Comparison of ENCODE assay signal across 8 cellular contexts in genomic region chr5:95781101-95781583, GRCh38. TPM values are rescaled to one million over a fixed set of nuclear protein-coding genes. Genes with fewer than 3 reads are reported as not detected.
A peak's percentile ranks its signal among the peaks of the same experiment; 100 is the strongest.
DNase-seq lines count a peak whose midpoint lies in the region; ATAC-seq and TF ChIP-seq lines count a peak whose summit lies in the region.

No MANE protein-coding gene starts in this region.

- CTCF ChIA-PET in BJ (lab: Yijun Ruan, JAX): interaction anchor here (0.6 to 9.5 kb wide), 38 partner anchors 10 to 820 kb away, joined by 3 to 176 read pairs (median 4); partner anchors contain the start of genes GLRX and RFESD
- CTCF ChIA-PET in activated CD4-positive, alpha-beta memory T cell treated with anti-CD3 and anti-CD28 coated beads for 36 hours (lab: Charles Lee): interaction anchor here (0.6 to 11.2 kb wide), 65 partner anchors 8 to 993 kb away, joined by 3 to 463 read pairs (median 5); partner anchors contain the start of genes GLRX, RFESD and RHOBTB3

- H3K9me3 Mint-ChIP-seq in activated CD4-positive, alpha-beta memory T cell treated with anti-CD3 and anti-CD28 coated beads for 36 hours: no peaks in the 10 kb centered on the region
- no peaks in the 10 kb centered on the region for H3K9me3 Mint-ChIP-seq in memory B cell

- TF ChIP-seq CTCF in BJ (IDR thresholded peaks at IDR 0.05; ENCODE audit: insufficient read depth, low read depth, low read length): peak; percentile 84

- peaks cover 4% of the 10 kb centered on the region for H3K4me1 Mint-ChIP-seq in activated CD4-positive, alpha-beta memory T cell treated with anti-CD3 and anti-CD28 coated beads for 36 hours (ENCODE audit: low read depth)
- peaks cover 5% of the 10 kb centered on the region for H3K4me1 Mint-ChIP-seq in memory B cell

- H3K27ac Mint-ChIP-seq in activated CD4-positive, alpha-beta memory T cell treated with anti-CD3 and anti-CD28 coated beads for 36 hours: no peak overlapping the region
- H3K27ac Mint-ChIP-seq in memory B cell: no peak overlapping the region

- peak; percentile 94 for ATAC-seq in GM19025 (IDR thresholded peaks at IDR 0.05; ENCODE audit: low read depth, unreplicated experiment)
- peak; percentile 89 for ATAC-seq in HG03196 (IDR thresholded peaks at IDR 0.05; ENCODE audit: unreplicated experiment)
- peak; percentile 99 for ATAC-seq in memory B cell (ENCODE audit: low read depth)

- peaks cover 11% of the 10 kb centered on the region; the same call in 1 of the 2 replicates for H3K36me3 ChIP-seq in BJ (ENCODE audit: control insufficient read depth, insufficient read depth, low read length)

- H3K4me3 ChIP-seq in BJ (ENCODE audit: low read depth, low read length): no peak overlapping the region

- H3K4me3 Mint-ChIP-seq in activated CD4-positive, alpha-beta memory T cell treated with anti-CD3 and anti-CD28 coated beads for 36 hours: peak overlapping the region; percentile 26
- H3K4me3 Mint-ChIP-seq in memory B cell: peak overlapping the region; percentile 27

- no peaks in the 10 kb centered on the region for H3K27me3 ChIP-seq in BJ (ENCODE audit: control insufficient read depth, insufficient read depth, low read length)

- H3K36me3 Mint-ChIP-seq in activated CD4-positive, alpha-beta memory T cell treated with anti-CD3 and anti-CD28 coated beads for 36 hours: no peaks in the 10 kb centered on the region
- no peaks in the 10 kb centered on the region for H3K36me3 Mint-ChIP-seq in memory B cell

- no peaks in the 10 kb centered on the region for H3K27me3 Mint-ChIP-seq in activated CD4-positive, alpha-beta memory T cell treated with anti-CD3 and anti-CD28 coated beads for 36 hours
- no peaks in the 10 kb centered on the region for H3K27me3 Mint-ChIP-seq in memory B cell

- POLR2A ChIA-PET in BJ (lab: Charles Lee): interaction anchor here (0.5 kb wide), 1 partner anchor 134 kb away, joined by 3 read pairs; the partner anchor contains the start of gene RFESD
- POLR2A ChIA-PET in activated CD4-positive, alpha-beta memory T cell treated with anti-CD3 and anti-CD28 coated beads for 36 hours (lab: Charles Lee): interaction anchor here (0.6 to 1.4 kb wide), 3 partner anchors 62 to 277 kb away, joined by 4 to 5 read pairs (median 4); no protein-coding TSS in a partner anchor

- peak; percentile 35 for DNase-seq in BJ (ENCODE audit: low read depth)
- peak; percentile 83 for DNase-seq in NCI-H69 (lab: John Stamatoyannopoulos, UW)
- peak; percentile 81 for DNase-seq in activated CD4-positive, alpha-beta memory T cell treated with anti-CD3 and anti-CD28 coated beads for 36 hours
- DNase-seq in ecto neural progenitor cell (ENCODE audit: low spot score): peak; percentile 76
- DNase-seq in memory B cell (ENCODE audit: low spot score in 2 of 2): peak; percentile 64 to 65
- peak; percentile 55 for DNase-seq in stimulated activated CD8-positive, alpha-beta memory T cell treated with anti-CD3 and anti-CD28 coated beads, Interleukin-12 subunit alpha, Interleukin-12 subunit beta, amount 100 ng/mL, for 1 hour (ENCODE audit: low read depth)

- intact Hi-C loops in activated CD4-positive, alpha-beta memory T cell treated with anti-CD3 and anti-CD28 coated beads for 36 hours (cut with micrococcal nuclease): loop anchor here (1.0 to 2.0 kb wide), 7 partner anchors 28 to 555 kb away; no protein-coding TSS in a partner anchor

RNA-seq across cellular contexts. Expression of gene GLRX, which starts 41.4 kb away (rescaled TPM):
- polyA plus RNA-seq in BJ (2011; rRNA removed): 295 and 431 TPM in 2 replicates
- polyA minus RNA-seq in BJ (2011; rRNA and poly(A)+ RNA removed): 45.2 and 85.0 TPM in 2 replicates
- 10 to 100 TPM; 33.2 to 34.0 TPM for total RNA-seq in activated CD4-positive, alpha-beta memory T cell treated with anti-CD3 and anti-CD28 coated beads for 36 hours

RNA-seq across cellular contexts. Expression of gene RHOBTB3, which starts 50.0 kb away (rescaled TPM):
- polyA plus RNA-seq in BJ (2011; rRNA removed): 288 and 320 TPM in 2 replicates
- 406 and 551 TPM in 2 replicates for polyA minus RNA-seq in BJ (2011; rRNA and poly(A)+ RNA removed)
- total RNA-seq in activated CD4-positive, alpha-beta memory T cell treated with anti-CD3 and anti-CD28 coated beads for 36 hours: under 1 TPM; 0.75 to 0.97 TPM
